Comparison of ENCODE assay signal across 17 cellular contexts in genomic region chr2:2181505-2181904, GRCh38.
A peak's percentile ranks its signal among the peaks of the same experiment; 100 is the strongest.
DNase-seq lines count a peak whose midpoint lies in the region; ATAC-seq, FAIRE-seq and TF ChIP-seq lines count a peak whose summit lies in the region.
"Had no signal": no experiment of that assay in that cellular context is flagged by ENCODE, and none has a peak within 500 bp of the region (broad histone marks: within the 10 kb centered on the region; RNA-seq: fewer than 3 reads in every experiment).

No MANE protein-coding gene starts in this region.

- no peak overlapping the region for H3K23ac ChIP-seq in H1 (ENCODE audit: insufficient read length)

- CTCF ChIA-PET in H1 (lab: Charles Lee; ENCODE audit: partially characterized antibody) (interaction anchor here (0.9 kb wide), 1 partner anchor 13 kb away, joined by 3 read pairs; no protein-coding TSS in a partner anchor), HEK293T (lab: Yijun Ruan, JAX) (no interaction called here)

- 86% methylated on average over 6 of the region's 6 CpGs; no CpG with 5 or more reads in 1 of the 2 experiments for WGBS in H1 (ENCODE audit: extremely low coverage in 1 of 2, insufficient coverage in 1 of 2, insufficient read length in 1 of 2, insufficient replicate concordance in 2 of 2, low coverage in 1 of 2, low lambda C conversion rate in 2 of 2, missing lambda C conversion rate in 1 of 2), 2 experiments

- H3K27me3 Mint-ChIP-seq in osteocyte (ENCODE audit: unreplicated experiment) = no peaks in the 10 kb centered on the region
- H3K27me3 Mint-ChIP-seq: CD8-positive, alpha-beta memory T cell had no signal

- no peaks in the 10 kb centered on the region; the same call in 1 of the 2 replicates for H3K23me2 ChIP-seq in H1 (ENCODE audit: low read depth, low read length)

- no peak overlapping the region for H3K14ac ChIP-seq in H1 (ENCODE audit: insufficient read length)

- ATAC-seq in HG03442 (IDR thresholded peaks at IDR 0.05; ENCODE audit: unreplicated experiment) (no peak), HG03175 (IDR thresholded peaks at IDR 0.05; ENCODE audit: unreplicated experiment) (no peak)

- H2AFZ ChIP-seq in H1 (ENCODE audit: low read length) = no peak overlapping the region

- no peak overlapping the region for H4K91ac ChIP-seq in H1 (replicated peaks; ENCODE audit: insufficient read length, low read length)

- no peak for TF ChIP-seq POLR2A in H1 (IDR thresholded peaks at IDR 0.05; ENCODE audit: control extremely low read depth in 1 of 2, low read depth in 2 of 2, low read length in 2 of 2)

- H2BK20ac ChIP-seq in H1 (ENCODE audit: low read length) = no peak overlapping the region

- FAIRE-seq in H1 (lab: Jason Lieb, UNC) = no peak
- FAIRE-seq: G401.6 had no signal

- H3K27me3 ChIP-seq in H7 (ENCODE audit: control insufficient read depth, insufficient read depth, low read length) (no peaks in the 10 kb centered on the region), H1 (replicated peaks in 1 of 4; ENCODE audit: control insufficient read depth in 3 of 4, extremely low read depth in 1 of 4, insufficient read depth in 3 of 4, low read length in 3 of 4) (no peaks in the 10 kb centered on the region)
- H3K27me3 ChIP-seq: BLaER1 had no signal

- H3K9ac ChIP-seq in H1 (replicated peaks in 1 of 4; ENCODE audit: extremely low read depth in 1 of 4, low read depth in 3 of 4, low read length in 3 of 4) = no peak overlapping the region
- H3K9ac ChIP-seq: BLaER1 had no signal

- H3K18ac ChIP-seq in H1 (ENCODE audit: extremely low read depth, low read length) = no peak overlapping the region

- POLR2A ChIA-PET in H1 (lab: Charles Lee; ENCODE audit: partially characterized antibody) = no interaction called here
- POLR2A ChIA-PET in HEK293T (lab: Yijun Ruan, JAX) = no interaction called here

- H3K9me3 ChIP-seq in H1 (ENCODE audit: insufficient read depth in 2 of 2, low read depth in 1 of 2, low read length in 1 of 2) = no peaks in the 10 kb centered on the region
- H3K9me3 ChIP-seq: Caco-2 had no signal

- H3K4me3 ChIP-seq in H7 (ENCODE audit: insufficient read depth, low read depth, low read length) (no peak overlapping the region), H1 (ENCODE audit: extremely low read depth in 1 of 4, insufficient read depth in 2 of 4, low read depth in 3 of 4, low read length in 4 of 4) (no peak overlapping the region)
- H3K4me3 ChIP-seq: BLaER1 had no signal

- peaks cover 0 to 5% (median 0%) of the 10 kb centered on the region in 4 experiments; a peak in 3 of 7 replicates for H3K4me1 ChIP-seq in H1 (replicated peaks in 1 of 4; ENCODE audit: control insufficient read depth in 3 of 4, insufficient read depth in 4 of 4, low read length in 3 of 4)
- H3K4me1 ChIP-seq: Caco-2 had no signal

- H3K4me2 ChIP-seq in H1 (ENCODE audit: insufficient read depth in 1 of 2, low read depth in 2 of 2, low read length in 2 of 2) = no peak overlapping the region
- H3K4me2 ChIP-seq: BLaER1 had no signal

- H3K4me1 Mint-ChIP-seq in osteocyte (ENCODE audit: unreplicated experiment) = no peaks in the 10 kb centered on the region
- H3K4me1 Mint-ChIP-seq: CD8-positive, alpha-beta memory T cell had no signal

- H3K27ac Mint-ChIP-seq in osteocyte (ENCODE audit: unreplicated experiment) = no peak overlapping the region
- H3K27ac Mint-ChIP-seq: CD8-positive, alpha-beta memory T cell had no signal

- no peaks in the 10 kb centered on the region for H3K79me2 ChIP-seq in H1 (ENCODE audit: control insufficient read depth in 1 of 2, insufficient read depth in 2 of 2, low read length in 2 of 2)

- H3K56ac ChIP-seq in H1 (replicated peaks; ENCODE audit: insufficient read length, low read depth, low read length) = no peak overlapping the region

- H4K8ac ChIP-seq in H1 (ENCODE audit: extremely low read depth, insufficient read depth, low read length) = no peak overlapping the region

- TF ChIP-seq CTCF in H1 (IDR thresholded peaks at IDR 0.05; ENCODE audit: control extremely low read depth in 1 of 3, insufficient read depth in 1 of 3, low read depth in 1 of 3, low read length in 3 of 3) (no peak), osteocyte (IDR thresholded peaks at IDR 0.05) (no peak)

- no peak for TF ChIP-seq EP300 in H1 (IDR thresholded peaks at IDR 0.05; ENCODE audit: borderline replicate concordance in 1 of 2, low read depth in 2 of 2, low read length in 2 of 2)

- no peak overlapping the region for H2AK5ac ChIP-seq in H1 (ENCODE audit: low read depth, low read length)

- 0 out of 4 replicates have a peak, but pooled peaks have one; percentile 2 to 4 for TF ChIP-seq RAD21 in H1 (IDR thresholded peaks at IDR 0.05 in 1 of 2, conservative IDR thresholded peaks at IDR 0.05 in 1 of 2; ENCODE audit: low read depth in 2 of 2, low read length in 2 of 2)

- DNase-seq in DMS79 treated with DMSO at 0.1 percent for 48 hours (lab: John Stamatoyannopoulos, UW) (peak; percentile 36), DMS79 (lab: John Stamatoyannopoulos, UW) (no peak), H7 (peak; percentile 19), H1 (ENCODE audit: low read depth in 1 of 2, low spot score in 2 of 2) (no peak), osteocyte (ENCODE audit: extremely low spot score, unreplicated experiment) (peak; percentile 49), HEK293T (ENCODE audit: extremely low spot score) (no peak)
- DNase-seq: Caco-2; CD8-positive, alpha-beta memory T cell; DMS53; GOT3; HCEC 1CT; IMR-90 had no signal

- no peak overlapping the region for H4K5ac ChIP-seq in H1 (ENCODE audit: insufficient read length, low read depth, low read length)

- no peaks in the 10 kb centered on the region for H3K79me1 ChIP-seq in H1 (ENCODE audit: low read depth, low read length)

- H3K9me3 Mint-ChIP-seq in osteocyte (ENCODE audit: unreplicated experiment) = no peaks in the 10 kb centered on the region

- no peak overlapping the region for H3K4me3 Mint-ChIP-seq in osteocyte (ENCODE audit: unreplicated experiment)
- H3K4me3 Mint-ChIP-seq: CD8-positive, alpha-beta memory T cell had no signal

- H2BK5ac ChIP-seq in H1 (ENCODE audit: low read depth, low read length) = no peak overlapping the region

- no peak overlapping the region for H2BK120ac ChIP-seq in H1 (replicated peaks; ENCODE audit: low read depth, low read length)

- H4K20me1 ChIP-seq in H1 (replicated peaks in 1 of 2; ENCODE audit: control insufficient read depth in 1 of 2, insufficient read depth in 2 of 2, low read length in 2 of 2) = peaks cover 0 to 4% of the 10 kb centered on the region in 2 experiments
- H4K20me1 ChIP-seq: BLaER1 had no signal

- H2BK15ac ChIP-seq in H1 (ENCODE audit: low read length) = no peak overlapping the region

- no peak overlapping the region for H2BK12ac ChIP-seq in H1 (ENCODE audit: low read depth, low read length)

- H3K4ac ChIP-seq in H1 (replicated peaks; ENCODE audit: insufficient read length, low read depth, low read length) = no peak overlapping the region

- H3K36me3 Mint-ChIP-seq in osteocyte (ENCODE audit: unreplicated experiment) = no peaks in the 10 kb centered on the region
- H3K36me3 Mint-ChIP-seq: CD8-positive, alpha-beta memory T cell had no signal

- H3K36me3 ChIP-seq in H7 (replicated peaks; ENCODE audit: control insufficient read depth, insufficient read depth, low read length) (no peaks in the 10 kb centered on the region), H1 (ENCODE audit: control insufficient read depth in 2 of 4, insufficient read depth in 4 of 4, low read length in 3 of 4) (no peaks in the 10 kb centered on the region)
- H3K36me3 ChIP-seq: BLaER1 had no signal

- no peak overlapping the region for H3K27ac ChIP-seq in H1 (ENCODE audit: low read depth, low read length)
- H3K27ac ChIP-seq: 22Rv1, BLaER1 had no signal

TF ChIP-seq in H1, 55 proteins besides CTCF, POLR2A, EP300 and RAD21 (continues in another document):
- no peak for TF ChIP-seq SIRT6 (IDR thresholded peaks at IDR 0.05; ENCODE audit: low read length)
- no peak for TF ChIP-seq ZNF274 (IDR thresholded peaks at IDR 0.05; ENCODE audit: borderline replicate concordance, extremely low read depth, low read length)
- no peak for TF ChIP-seq SP2 (IDR thresholded peaks at IDR 0.05; ENCODE audit: low read length)

TF ChIP-seq in HEK293T, 16 proteins besides CTCF, POLR2A, EP300 and RAD21:
- TF ChIP-seq FOXA1 (IDR thresholded peaks at IDR 0.05) (no peak), BHLHE40 (IDR thresholded peaks at IDR 0.05; ENCODE audit: borderline replicate concordance) (no peak), ELF4 (IDR thresholded peaks at IDR 0.05) (no peak), CTBP1 (IDR thresholded peaks at IDR 0.05; ENCODE audit: borderline replicate concordance) (no peak), HDGF (IDR thresholded peaks at IDR 0.05; ENCODE audit: borderline replicate concordance) (no peak), TARDBP (IDR thresholded peaks at IDR 0.05) (no peak), SUZ12 (IDR thresholded peaks at IDR 0.05) (no peak), FOXK2 (IDR thresholded peaks at IDR 0.05) (no peak), ZNF384 (IDR thresholded peaks at IDR 0.05) (no peak), FOXM1 (IDR thresholded peaks at IDR 0.05; ENCODE audit: borderline replicate concordance) (no peak), PKNOX1 (IDR thresholded peaks at IDR 0.05) (no peak), LEF1 (IDR thresholded peaks at IDR 0.05; ENCODE audit: borderline replicate concordance) (no peak), SP1 (IDR thresholded peaks at IDR 0.05) (no peak), L3MBTL2 (conservative IDR thresholded peaks at IDR 0.05) (no peak), ARNT (IDR thresholded peaks at IDR 0.05) (no peak), NFRKB (IDR thresholded peaks at IDR 0.05) (no peak)
TF ChIP-seq in HEK293T: peak in this region for 0.

Comparison
In these comparisons a context has a peak if more than half of its experiments do, and no peak if none do; other contexts are left out.
1. DNase-seq: peak in DMS79 treated with DMSO at 0.1 percent for 48 hours (single experiment), H7 (single experiment) and osteocyte (single experiment); none in DMS79 (single experiment), H1 (0 of 2) and HEK293T (single experiment).